17 cellular contexts compared by ENCODE assay signal in genomic region chr9:87872079-87872624, GRCh38. TPM values are rescaled to one million over a fixed set of nuclear protein-coding genes. Genes with fewer than 3 reads are reported as not detected.
A peak's percentile ranks its signal among the peaks of the same experiment; 100 is the strongest.
DNase-seq lines count a peak whose midpoint lies in the region; ATAC-seq and TF ChIP-seq lines count a peak whose summit lies in the region.
"Had no signal": no experiment of that assay in that cellular context is flagged by ENCODE, and none has a peak within 500 bp of the region (broad histone marks: within the 10 kb centered on the region; RNA-seq: fewer than 3 reads in every experiment).

No MANE protein-coding gene starts in this region.

- no peak for ATAC-seq in upper lobe of right lung
- ATAC-seq: stimulated activated naive CD8-positive, alpha-beta T cell treated with anti-CD3 and anti-CD28 coated beads, Interleukin-15, Interleukin-2, amounts not matched to agents 100 U/mL and 50 U/mL, for 24 hours had no signal

- TF ChIP-seq POLR2A in uterus (IDR thresholded peaks at IDR 0.05) = no peak

- TF ChIP-seq CTCF in fibroblast of mammary gland (conservative IDR thresholded peaks at IDR 0.05; ENCODE audit: control insufficient read depth, insufficient read depth, low read depth, low read length) (no peak), upper lobe of right lung (IDR thresholded peaks at IDR 0.05) (no peak), uterus (IDR thresholded peaks at IDR 0.05) (no peak)

- H3K4me3 ChIP-seq in fibroblast of mammary gland (ENCODE audit: control insufficient read depth, low read depth, low read length) = no peak overlapping the region
- H3K4me3 ChIP-seq in upper lobe of right lung = no peak overlapping the region
- no peak overlapping the region for H3K4me3 ChIP-seq in uterus

- no peaks in the 10 kb centered on the region for H3K36me3 ChIP-seq in upper lobe of right lung
- H3K36me3 ChIP-seq in uterus = no peaks in the 10 kb centered on the region

- DNase-seq in Daoy (ENCODE audit: low read depth) = peak; percentile 73
- peak; percentile 75 to 84 for DNase-seq in NCI-H446 (lab: John Stamatoyannopoulos, UW)
- DNase-seq in fibroblast of mammary gland (ENCODE audit: low read depth) = peak; percentile 22
- peak in 8 of 10 donors; percentile 33 to 92 (median 68) for DNase-seq in posterior cingulate gyrus
- DNase-seq in upper lobe of right lung = no peak
- DNase-seq in activated CD4-positive, CD25-positive, alpha-beta regulatory T cell (lab: John Stamatoyannopoulos, UW) = no peak
- DNase-seq in effector CD8-positive, alpha-beta T cell (lab: John Stamatoyannopoulos, UW) = no peak
- DNase-seq in uterus = no peak
- DNase-seq: activated CD4-positive, alpha-beta T cell treated with anti-CD3 and anti-CD28 coated beads, Interleukin-2, amount 50 U/mL, for 4 hours; activated effector memory CD4-positive, alpha-beta T cell treated with anti-CD3 and anti-CD28 coated beads, Interleukin-2, amount 50 U/mL, for 16 hours; central memory CD4-positive, alpha-beta T cell; NCI-H226; stimulated activated naive CD8-positive, alpha-beta T cell treated with anti-CD3 and anti-CD28 coated beads, Interleukin-15, Interleukin-2, amounts not matched to agents 100 U/mL and 50 U/mL, for 24 hours had no signal

- H3K4me1 ChIP-seq in upper lobe of right lung (no peaks in the 10 kb centered on the region), uterus (no peaks in the 10 kb centered on the region)

- H3K27me3 ChIP-seq in upper lobe of right lung (no peaks in the 10 kb centered on the region), uterus (no peaks in the 10 kb centered on the region)

- H3K27ac ChIP-seq in upper lobe of right lung (no peak overlapping the region), uterus (no peak overlapping the region)
- H3K27ac ChIP-seq: epithelial cell of prostate had no signal

- H3K9me3 ChIP-seq in upper lobe of right lung (no peaks in the 10 kb centered on the region), uterus (no peaks in the 10 kb centered on the region)

- intact Hi-C loops in posterior cingulate gyrus (cut with DNase I) = no loop called here
- intact Hi-C loops in upper lobe of right lung (cut with DNase I) = no loop called here
- intact Hi-C loops in uterus (cut with DNase I; ENCODE audit: low total_unique reads) = no loop called here

RNA-seq across cellular contexts. Expression of gene SPATA31E1, which starts 10.5 kb away (rescaled TPM):
- total RNA-seq in Daoy (2014; rRNA removed; shearing (Covaris generic)) = not detected in 2 replicates
- total RNA-seq in upper lobe of right lung (not detected), uterus (not detected)
- total RNA-seq: G401, pulmonary artery endothelial cell had no signal

RNA-seq across cellular contexts. Expression of gene SPATA31C1, which starts 45.6 kb away (rescaled TPM):
- total RNA-seq in Daoy (2014; rRNA removed; shearing (Covaris generic)) = not detected in 2 replicates
- total RNA-seq in upper lobe of right lung (not detected), uterus (under 1 TPM in 1 of 4 donors, not detected in 3; 0.21 TPM)
- total RNA-seq: G401, H1, pulmonary artery endothelial cell had no signal

Comparison
In these comparisons a context has a peak if more than half of its experiments do, and no peak if none do; other contexts are left out.
1. DNase-seq: peak in Daoy (single experiment), NCI-H446 (2 of 2), fibroblast of mammary gland (single experiment) and posterior cingulate gyrus (8 of 10); none in upper lobe of right lung (single experiment), activated CD4-positive, CD25-positive, alpha-beta regulatory T cell (0 of 4), effector CD8-positive, alpha-beta T cell (single experiment) and uterus (0 of 2).